In the genomic region with DNA sequence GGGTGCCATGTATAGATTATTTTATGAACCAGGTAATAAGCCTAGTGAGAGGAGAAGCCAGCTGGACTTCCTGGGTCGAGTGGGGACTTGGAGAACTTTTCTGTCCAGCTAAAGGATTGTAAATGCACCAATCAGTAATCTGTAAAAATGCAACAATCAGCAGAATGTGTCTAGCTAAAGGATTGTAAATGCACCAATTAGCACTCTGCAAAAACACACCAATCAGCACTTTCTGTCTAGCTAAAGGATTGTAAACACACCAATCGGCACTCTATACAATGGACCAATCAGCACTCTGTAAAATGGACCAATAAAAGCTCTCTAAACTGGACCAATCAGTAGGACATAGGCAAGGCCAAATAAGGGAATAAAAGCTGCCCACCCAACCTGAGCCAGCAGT, we compare ENCODE assay signal across 33 cellular contexts.
"Had no signal": no experiment of that assay in that cellular context is flagged by ENCODE, and none has a peak within 500 bp of the region (broad histone marks: within the 10 kb centered on the region; RNA-seq: fewer than 3 reads in every experiment).

No MANE protein-coding gene starts in this region.

- H3K27me3 ChIP-seq: adrenal gland, ascending aorta, body of pancreas, brain microvascular endothelial cell, breast epithelium, cardiac muscle cell had no signal

- H3K4me1 ChIP-seq: adrenal gland, ascending aorta, body of pancreas, breast epithelium had no signal

- H3K27ac ChIP-seq: adrenal gland, ascending aorta, body of pancreas, brain microvascular endothelial cell, breast epithelium, cardiac muscle cell had no signal

- FAIRE-seq: astrocyte, bronchial epithelial cell had no signal

- ATAC-seq: activated naive CD4-positive, alpha-beta T cell treated with anti-CD3 and anti-CD28 coated beads, Interleukin-2, amount 50 U/mL, for 72 hours; activated naive CD8-positive, alpha-beta T cell treated with anti-CD3 and anti-CD28 coated beads, Interleukin-2, amount 50 U/mL, for 24 hours; activated T-cell treated with anti-CD3 and anti-CD28 coated beads, Interleukin-2, amount 50 U/mL, for 4 hours; activated T-cell treated with anti-CD3 and anti-CD28 coated beads, Interleukin-2, amount 50 U/mL, for 72 hours; activated T-helper 17 cell treated with anti-CD3 and anti-CD28 coated beads, Interleukin-2, amount 50 U/mL, for 72 hours; body of pancreas had no signal

- H3K4me3 ChIP-seq: adrenal gland, ascending aorta, body of pancreas, breast epithelium, cardiac muscle cell had no signal

- H3K36me3 ChIP-seq: adrenal gland, ascending aorta, brain microvascular endothelial cell, breast epithelium, cardiac muscle cell had no signal

- H3K9me3 ChIP-seq: adrenal gland, ascending aorta, body of pancreas, breast epithelium had no signal

- DNase-seq: activated effector memory CD4-positive, alpha-beta T cell treated with anti-CD3 and anti-CD28 coated beads, Interleukin-2, amount 50 U/mL, for 16 hours; activated effector memory CD4-positive, alpha-beta T cell treated with Interleukin-2 at 50 U/mL for 16 hours; activated gamma-delta T cell; activated gamma-delta T cell treated with Interleukin-2 at 50 U/mL for 16 hours; activated naive CD4-positive, alpha-beta T cell; activated naive CD4-positive, alpha-beta T cell treated with anti-CD3 and anti-CD28 coated beads for 36 hours; activated naive CD4-positive, alpha-beta T cell treated with anti-CD3 and anti-CD28 coated beads, Interleukin-2, amount 10 ng/mL, durations not matched to agents 7 days and 5 days; activated naive CD4-positive, alpha-beta T cell treated with anti-CD3 and anti-CD28 coated beads, Interleukin-2, amount 50 U/mL, for 16 hours; activated naive CD4-positive, alpha-beta T cell treated with Interleukin-2 at 50 U/mL for 16 hours; activated naive CD8-positive, alpha-beta T cell treated with anti-CD3 and anti-CD28 coated beads for 36 hours; activated naive CD8-positive, alpha-beta T cell treated with anti-CD3 and anti-CD28 coated beads, Interleukin-2, amount 10 ng/mL, durations not matched to agents 7 days and 5 days; activated naive CD8-positive, alpha-beta T cell treated with anti-CD3 and anti-CD28 coated beads, Interleukin-2, amount 50 U/mL, for 24 hours; activated T-cell treated with anti-CD3 and anti-CD28 coated beads, Interleukin-2, amount 50 U/mL, for 1 hour; activated T-cell treated with anti-CD3 and anti-CD28 coated beads, Interleukin-2, amount 50 U/mL, for 24 hours; activated T-cell treated with anti-CD3 and anti-CD28 coated beads, Interleukin-2, amount 50 U/mL, for 4 hours; activated T-cell treated with anti-CD3 and anti-CD28 coated beads, Interleukin-2, amount 50 U/mL, for 48 hours; activated T-cell treated with anti-CD3 and anti-CD28 coated beads, Interleukin-2, amount 50 U/mL, for 72 hours; adrenal gland; amygdala; anterior cingulate cortex; aorta; body of pancreas; brain microvascular endothelial cell; caudate nucleus; central memory CD4-positive, alpha-beta T cell; cerebellar nuclear complex had no signal
